10 cellular contexts compared by ENCODE assay signal in genomic region chr3:171183042-171183441, GRCh38.
DNase-seq lines count a peak whose midpoint lies in the region; ATAC-seq, FAIRE-seq and TF ChIP-seq lines count a peak whose summit lies in the region.
"Had no signal": no experiment of that assay in that cellular context is flagged by ENCODE, and none has a peak within 500 bp of the region (broad histone marks: within the 10 kb centered on the region; RNA-seq: fewer than 3 reads in every experiment).

No MANE protein-coding gene starts in this region.

- H3K27ac Mint-ChIP-seq in astrocyte (ENCODE audit: unreplicated experiment): peak overlapping the region; percentile 56
- H3K27ac Mint-ChIP-seq: natural killer cell had no signal

- peaks cover 13% of the 10 kb centered on the region for H3K36me3 Mint-ChIP-seq in astrocyte (ENCODE audit: low read depth, unreplicated experiment)
- H3K36me3 Mint-ChIP-seq: natural killer cell had no signal

- ATAC-seq in left lobe of liver: peak; percentile 87
- ATAC-seq: natural killer cell had no signal

- no peaks in the 10 kb centered on the region for H4K20me1 ChIP-seq in astrocyte (ENCODE audit: insufficient read depth, low read length)

- H3K27me3 ChIP-seq in astrocyte (ENCODE audit: insufficient read depth, low read length) (no peaks in the 10 kb centered on the region), tibial artery (no peaks in the 10 kb centered on the region)

- H3K79me2 ChIP-seq in astrocyte (ENCODE audit: insufficient read depth, low read length): no peaks in the 10 kb centered on the region

- no peaks in the 10 kb centered on the region for H3K9me3 ChIP-seq in astrocyte (ENCODE audit: insufficient read depth, low read depth, low read length)
- H3K9me3 ChIP-seq in tibial artery: no peaks in the 10 kb centered on the region

- TF ChIP-seq CTCF in astrocyte (IDR thresholded peaks at IDR 0.05; ENCODE audit: insufficient read depth, low read depth, low read length) (peak; percentile 11), tibial artery (IDR thresholded peaks at IDR 0.05) (no peak)

- H3K4me1 ChIP-seq in astrocyte (ENCODE audit: insufficient read depth, low read length) (peaks cover 8% of the 10 kb centered on the region), tibial artery (peaks cover 0 to 33% (median 8%) of the 10 kb centered on the region in 4 donors)

- DNase-seq in AG08395 (ENCODE audit: low spot score) (peak; percentile 27), astrocyte (ENCODE audit: low read depth) (no peak), left lobe of liver (ENCODE audit: low spot score) (no peak), HuH-7.5 (ENCODE audit: low spot score) (no peak), T-helper 2 cell (no peak), tibial artery (no peak), cerebellar nuclear complex (lab: John Stamatoyannopoulos, UW) (no peak)
- DNase-seq: natural killer cell, NCI-H526 treated with DMSO at 0.1 percent for 48 hours had no signal

- no peak overlapping the region for H3K9ac ChIP-seq in astrocyte (ENCODE audit: low read length)

- H3K4me3 ChIP-seq in astrocyte (ENCODE audit: insufficient read depth, low read depth, low read length) (no peak overlapping the region), tibial artery (no peak overlapping the region)

- H3K4me3 Mint-ChIP-seq in astrocyte (ENCODE audit: unreplicated experiment): no peak overlapping the region
- H3K4me3 Mint-ChIP-seq: natural killer cell had no signal

- no peak for TF ChIP-seq EP300 in Ishikawa (IDR thresholded peaks at IDR 0.05; ENCODE audit: borderline replicate concordance)

- no peaks in the 10 kb centered on the region for H3K27me3 Mint-ChIP-seq in astrocyte (ENCODE audit: low read depth, unreplicated experiment)

- intact Hi-C loops in tibial artery (cut with DNase I; ENCODE audit: low total_unique reads): no loop called here

- no peak overlapping the region for H2AFZ ChIP-seq in astrocyte (ENCODE audit: low read depth, low read length)

- peak; percentile 51 for TF ChIP-seq RAD21 in Ishikawa (IDR thresholded peaks at IDR 0.05; ENCODE audit: low read depth)

- no peaks in the 10 kb centered on the region for H3K36me3 ChIP-seq in astrocyte (ENCODE audit: insufficient read depth, low read length)
- no peaks in the 10 kb centered on the region for H3K36me3 ChIP-seq in tibial artery

- H3K27ac ChIP-seq in astrocyte (ENCODE audit: low read depth, low read length) (no peak overlapping the region), tibial artery (no peak overlapping the region)

- peaks cover 45% of the 10 kb centered on the region for H3K4me1 Mint-ChIP-seq in astrocyte (ENCODE audit: low read depth, unreplicated experiment)

- no peak overlapping the region for H3K4me2 ChIP-seq in astrocyte (ENCODE audit: low read length)

- no peaks in the 10 kb centered on the region for H3K9me3 Mint-ChIP-seq in astrocyte (ENCODE audit: unreplicated experiment)
- H3K9me3 Mint-ChIP-seq: natural killer cell had no signal

- FAIRE-seq in astrocyte (lab: Jason Lieb, UNC): no peak

TF ChIP-seq in Ishikawa, 13 proteins besides CTCF, POLR2A, EP300 and RAD21:
- TF ChIP-seq USF1 (IDR thresholded peaks at IDR 0.05) (no peak), ZBTB7A (IDR thresholded peaks at IDR 0.05; ENCODE audit: low read depth) (no peak), YY1 (IDR thresholded peaks at IDR 0.05; ENCODE audit: low read depth) (no peak), MAX (IDR thresholded peaks at IDR 0.05) (no peak), TCF12 (IDR thresholded peaks at IDR 0.05; ENCODE audit: low read depth) (no peak), EGR1 (IDR thresholded peaks at IDR 0.05) (no peak), CREB1 (IDR thresholded peaks at IDR 0.05; ENCODE audit: low read depth) (no peak), FOXM1 (IDR thresholded peaks at IDR 0.05; ENCODE audit: borderline replicate concordance, low read depth) (no peak)
